Comparison of ENCODE assay signal across 1 cellular context in genomic region chr21:39483917-39484316, GRCh38.
TF ChIP-seq lines count a peak whose summit lies in the region.

No MANE protein-coding gene starts in this region.

TF ChIP-seq in IMR-90, 13 proteins besides CTCF, POLR2A, EP300 and RAD21 (continued from another document):
- no peak for TF ChIP-seq NFE2L2 (IDR thresholded peaks at IDR 0.05; ENCODE audit: low read depth, low read length)
- no peak for TF ChIP-seq FOS (IDR thresholded peaks at IDR 0.05; ENCODE audit: low read depth, low read length)
TF ChIP-seq in IMR-90: peak in this region for 0.
